ENCODE assay signal across 18 cellular contexts in genomic region chr12:51244269-51244668, GRCh38. TPM values are rescaled to one million over a fixed set of nuclear protein-coding genes. Genes with fewer than 3 reads are reported as not detected.
DNase-seq lines count a peak whose midpoint lies in the region; ATAC-seq and TF ChIP-seq lines count a peak whose summit lies in the region.
"Had no signal": no experiment of that assay in that cellular context is flagged by ENCODE, and none has a peak within 500 bp of the region (broad histone marks: within the 10 kb centered on the region; RNA-seq: fewer than 3 reads in every experiment).

No MANE protein-coding gene starts in this region.

- DNase-seq in EH (ENCODE audit: low read depth): peak; percentile 38
- no peak for DNase-seq in activated CD4-positive, alpha-beta memory T cell treated with anti-CD3 and anti-CD28 coated beads for 36 hours
- peak; percentile 32 for DNase-seq in choroid plexus epithelial cell (ENCODE audit: low read depth)
- no peak for DNase-seq in upper lobe of right lung
- no peak for DNase-seq in T-helper 2 cell
- DNase-seq: activated CD4-positive, alpha-beta T cell treated with anti-CD3 and anti-CD28 coated beads, Interleukin-2, amount 50 U/mL, for 4 hours; body of pancreas; hippocampal formation; Karpas-422; kidney glomerular epithelial cell; NCI-H1105 treated with DMSO at 0.1 percent for 48 hours; ovary; sigmoid colon; stimulated activated CD4-positive, alpha-beta T cell treated with anti-CD3 and anti-CD28 coated beads, Interleukin-2, amount 100 ng/mL, for 48 hours had no signal

- H3K27me3 Mint-ChIP-seq in activated CD4-positive, alpha-beta memory T cell treated with anti-CD3 and anti-CD28 coated beads for 36 hours: no peaks in the 10 kb centered on the region

- no peaks in the 10 kb centered on the region for H3K27me3 ChIP-seq in neutrophil
- H3K27me3 ChIP-seq in upper lobe of right lung: no peaks in the 10 kb centered on the region
- H3K27me3 ChIP-seq: BLaER1 treated with 17β-estradiol and CSF1 and Interleukin-3, amounts not matched to agents 10 nM and 100 nM; body of pancreas; ovary; sigmoid colon had no signal

- peaks cover 34% of the 10 kb centered on the region for H3K36me3 Mint-ChIP-seq in activated CD4-positive, alpha-beta memory T cell treated with anti-CD3 and anti-CD28 coated beads for 36 hours

- peaks cover 60% of the 10 kb centered on the region for H3K36me3 ChIP-seq in neutrophil
- peaks cover 57% of the 10 kb centered on the region for H3K36me3 ChIP-seq in upper lobe of right lung
- H3K36me3 ChIP-seq: ovary had no signal

- H3K27ac ChIP-seq in neutrophil (peak overlapping the region; percentile 100), upper lobe of right lung (no peak overlapping the region)
- H3K27ac ChIP-seq: body of pancreas, ovary, sigmoid colon had no signal

- peaks cover 5% of the 10 kb centered on the region for H3K9me3 ChIP-seq in neutrophil
- no peaks in the 10 kb centered on the region for H3K9me3 ChIP-seq in upper lobe of right lung
- H3K9me3 ChIP-seq: BLaER1 treated with 17β-estradiol and CSF1 and Interleukin-3, amounts not matched to agents 10 nM and 100 nM; body of pancreas; ovary; sigmoid colon had no signal

- ATAC-seq in GM18868 (IDR thresholded peaks at IDR 0.05; ENCODE audit: unreplicated experiment) (no peak), upper lobe of right lung (no peak)
- ATAC-seq: body of pancreas had no signal

- H3K4me3 ChIP-seq in choroid plexus epithelial cell (ENCODE audit: low read depth, low read length) (no peak overlapping the region), neutrophil (ENCODE audit: low read depth in 1 of 2, low read length in 1 of 2) (no peak overlapping the region), upper lobe of right lung (no peak overlapping the region)
- H3K4me3 ChIP-seq: BLaER1 treated with 17β-estradiol and CSF1 and Interleukin-3, amounts not matched to agents 10 nM and 100 nM; body of pancreas; ovary; sigmoid colon had no signal

- H3K27ac Mint-ChIP-seq in activated CD4-positive, alpha-beta memory T cell treated with anti-CD3 and anti-CD28 coated beads for 36 hours: peak overlapping the region; percentile 71
- H3K27ac Mint-ChIP-seq: dendritic cell treated with granulocyte-macrophage colony-stimulating factor and Interleukin-4, amounts not matched to agents 40 ng/mL and 50 ng/mL, for 4 days had no signal

- H3K4me1 ChIP-seq in neutrophil (ENCODE audit: control insufficient read depth in 1 of 2, insufficient read depth in 1 of 2, low read depth in 1 of 2, low read length in 1 of 2): peaks cover 95 to 97% of the 10 kb centered on the region in 2 experiments
- H3K4me1 ChIP-seq in upper lobe of right lung: peaks cover 61% of the 10 kb centered on the region

- intact Hi-C loops in activated CD4-positive, alpha-beta memory T cell treated with anti-CD3 and anti-CD28 coated beads for 36 hours (cut with micrococcal nuclease): loop anchor here (10.0 kb wide), 1 partner anchor 479 kb away; the partner anchor contains the start of gene ATF1
- intact Hi-C loops in upper lobe of right lung (cut with DNase I): no loop called here

- CTCF ChIA-PET in activated CD4-positive, alpha-beta memory T cell treated with anti-CD3 and anti-CD28 coated beads for 36 hours (lab: Charles Lee): interaction anchor here (0.6 to 4.7 kb wide), 4 partner anchors 8 to 46 kb away, joined by 3 to 29 read pairs (median 3); no protein-coding TSS in a partner anchor

- no peaks in the 10 kb centered on the region for H3K9me3 Mint-ChIP-seq in activated CD4-positive, alpha-beta memory T cell treated with anti-CD3 and anti-CD28 coated beads for 36 hours
- H3K9me3 Mint-ChIP-seq: dendritic cell treated with granulocyte-macrophage colony-stimulating factor and Interleukin-4, amounts not matched to agents 40 ng/mL and 50 ng/mL, for 4 days had no signal

- POLR2A ChIA-PET in activated CD4-positive, alpha-beta memory T cell treated with anti-CD3 and anti-CD28 coated beads for 36 hours (lab: Charles Lee): interaction anchor here (1.3 kb wide), 1 partner anchor 25 kb away, joined by 4 read pairs; no protein-coding TSS in a partner anchor

- H3K4me1 Mint-ChIP-seq in activated CD4-positive, alpha-beta memory T cell treated with anti-CD3 and anti-CD28 coated beads for 36 hours (ENCODE audit: low read depth): peaks cover 58% of the 10 kb centered on the region

- no peak overlapping the region for H3K4me3 Mint-ChIP-seq in activated CD4-positive, alpha-beta memory T cell treated with anti-CD3 and anti-CD28 coated beads for 36 hours
- H3K4me3 Mint-ChIP-seq: dendritic cell treated with granulocyte-macrophage colony-stimulating factor and Interleukin-4, amounts not matched to agents 40 ng/mL and 50 ng/mL, for 4 days had no signal

- no peak for TF ChIP-seq CTCF in choroid plexus epithelial cell (conservative IDR thresholded peaks at IDR 0.05; ENCODE audit: low read depth, low read length)
- TF ChIP-seq CTCF in neutrophil (IDR thresholded peaks at IDR 0.05): no peak
- TF ChIP-seq CTCF in upper lobe of right lung (IDR thresholded peaks at IDR 0.05): no peak

RNA-seq across cellular contexts. Expression of gene DAZAP2, which starts 5.6 kb away (rescaled TPM):
- 100 to 1,000 TPM; 106 to 119 TPM for total RNA-seq in activated CD4-positive, alpha-beta memory T cell treated with anti-CD3 and anti-CD28 coated beads for 36 hours
- 244 TPM for total RNA-seq in upper lobe of right lung

RNA-seq across cellular contexts. Expression of gene SMAGP, which starts 25.9 kb away (rescaled TPM):
- total RNA-seq in activated CD4-positive, alpha-beta memory T cell treated with anti-CD3 and anti-CD28 coated beads for 36 hours: under 1 TPM; 0.55 to 0.73 TPM
- total RNA-seq in upper lobe of right lung: 34.2 TPM

RNA-seq across cellular contexts. Expression of gene POU6F1, which starts 26.4 kb away (rescaled TPM):
- total RNA-seq in activated CD4-positive, alpha-beta memory T cell treated with anti-CD3 and anti-CD28 coated beads for 36 hours: 10 to 100 TPM; 12.1 to 12.4 TPM
- 19.0 TPM for total RNA-seq in upper lobe of right lung

Comparison
In these comparisons a context has a peak if more than half of its experiments do, and no peak if none do; other contexts are left out.
1. DNase-seq: peak in EH (single experiment) and choroid plexus epithelial cell (single experiment); none in activated CD4-positive, alpha-beta memory T cell treated with anti-CD3 and anti-CD28 coated beads for 36 hours (single experiment), upper lobe of right lung (single experiment) and T-helper 2 cell (0 of 5).
2. RNA of gene SMAGP, which starts 25.9 kb away (total RNA-seq): 34.2 TPM in upper lobe of right lung (single experiment); 0.55 to 0.73 TPM in activated CD4-positive, alpha-beta memory T cell treated with anti-CD3 and anti-CD28 coated beads for 36 hours; every median in the first group is over 10 times any median in the second.